1 cellular context compared by ENCODE assay signal in the genomic region with DNA sequence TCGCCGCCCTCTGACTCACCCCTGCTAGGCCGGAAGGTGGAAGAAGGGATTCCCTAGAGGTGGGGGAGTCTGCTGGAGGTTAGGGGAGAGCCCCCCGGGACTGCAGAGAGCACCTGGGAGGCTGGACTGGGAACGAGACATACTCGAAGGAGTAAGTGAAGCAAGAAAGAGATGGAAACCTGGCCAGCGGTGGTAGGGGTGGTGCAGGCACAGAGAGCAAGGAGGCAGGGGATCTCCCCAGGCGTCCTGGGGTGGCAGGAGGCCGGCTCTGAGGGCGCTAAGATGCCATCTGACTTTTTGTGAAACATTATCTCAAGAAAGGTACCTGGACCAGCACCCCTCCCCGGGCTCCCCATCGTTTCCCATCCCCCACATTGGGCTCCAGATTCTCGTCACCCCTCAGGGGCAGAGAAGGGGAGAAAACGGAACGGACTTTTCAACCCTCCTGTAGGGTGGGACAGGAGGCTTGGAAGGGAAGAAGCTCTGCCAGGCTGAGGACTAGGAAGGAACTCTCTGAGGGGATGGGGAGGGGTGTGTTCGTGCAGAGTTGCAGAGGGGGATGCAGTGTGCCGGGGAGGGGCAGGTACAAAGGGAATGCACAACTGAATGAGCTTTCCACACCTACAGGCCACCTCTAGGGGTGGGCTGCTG.
TF ChIP-seq lines count a peak whose summit lies in the region.

No MANE protein-coding gene starts in this region.

TF ChIP-seq in neural cell, 6 proteins besides CTCF, POLR2A, EP300 and RAD21 (continued from another document):
- TF ChIP-seq, protein P1, sequence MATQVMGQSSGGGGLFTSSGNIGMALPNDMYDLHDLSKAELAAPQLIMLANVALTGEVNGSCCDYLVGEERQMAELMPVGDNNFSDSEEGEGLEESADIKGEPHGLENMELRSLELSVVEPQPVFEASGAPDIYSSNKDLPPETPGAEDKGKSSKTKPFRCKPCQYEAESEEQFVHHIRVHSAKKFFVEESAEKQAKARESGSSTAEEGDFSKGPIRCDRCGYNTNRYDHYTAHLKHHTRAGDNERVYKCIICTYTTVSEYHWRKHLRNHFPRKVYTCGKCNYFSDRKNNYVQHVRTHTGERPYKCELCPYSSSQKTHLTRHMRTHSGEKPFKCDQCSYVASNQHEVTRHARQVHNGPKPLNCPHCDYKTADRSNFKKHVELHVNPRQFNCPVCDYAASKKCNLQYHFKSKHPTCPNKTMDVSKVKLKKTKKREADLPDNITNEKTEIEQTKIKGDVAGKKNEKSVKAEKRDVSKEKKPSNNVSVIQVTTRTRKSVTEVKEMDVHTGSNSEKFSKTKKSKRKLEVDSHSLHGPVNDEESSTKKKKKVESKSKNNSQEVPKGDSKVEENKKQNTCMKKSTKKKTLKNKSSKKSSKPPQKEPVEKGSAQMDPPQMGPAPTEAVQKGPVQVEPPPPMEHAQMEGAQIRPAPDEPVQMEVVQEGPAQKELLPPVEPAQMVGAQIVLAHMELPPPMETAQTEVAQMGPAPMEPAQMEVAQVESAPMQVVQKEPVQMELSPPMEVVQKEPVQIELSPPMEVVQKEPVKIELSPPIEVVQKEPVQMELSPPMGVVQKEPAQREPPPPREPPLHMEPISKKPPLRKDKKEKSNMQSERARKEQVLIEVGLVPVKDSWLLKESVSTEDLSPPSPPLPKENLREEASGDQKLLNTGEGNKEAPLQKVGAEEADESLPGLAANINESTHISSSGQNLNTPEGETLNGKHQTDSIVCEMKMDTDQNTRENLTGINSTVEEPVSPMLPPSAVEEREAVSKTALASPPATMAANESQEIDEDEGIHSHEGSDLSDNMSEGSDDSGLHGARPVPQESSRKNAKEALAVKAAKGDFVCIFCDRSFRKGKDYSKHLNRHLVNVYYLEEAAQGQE (IDR thresholded peaks at IDR 0.05; ENCODE audit: borderline replicate concordance), result no peak
- TF ChIP-seq SMC3 (conservative IDR thresholded peaks at IDR 0.05; ENCODE audit: poor library complexity) (no peak), POLR2AphosphoS5 (IDR thresholded peaks at IDR 0.05) (no peak), TAF1 (IDR thresholded peaks at IDR 0.05; ENCODE audit: low read depth) (no peak)
